ENCODE assay signal across 14 cellular contexts in the genomic region with DNA sequence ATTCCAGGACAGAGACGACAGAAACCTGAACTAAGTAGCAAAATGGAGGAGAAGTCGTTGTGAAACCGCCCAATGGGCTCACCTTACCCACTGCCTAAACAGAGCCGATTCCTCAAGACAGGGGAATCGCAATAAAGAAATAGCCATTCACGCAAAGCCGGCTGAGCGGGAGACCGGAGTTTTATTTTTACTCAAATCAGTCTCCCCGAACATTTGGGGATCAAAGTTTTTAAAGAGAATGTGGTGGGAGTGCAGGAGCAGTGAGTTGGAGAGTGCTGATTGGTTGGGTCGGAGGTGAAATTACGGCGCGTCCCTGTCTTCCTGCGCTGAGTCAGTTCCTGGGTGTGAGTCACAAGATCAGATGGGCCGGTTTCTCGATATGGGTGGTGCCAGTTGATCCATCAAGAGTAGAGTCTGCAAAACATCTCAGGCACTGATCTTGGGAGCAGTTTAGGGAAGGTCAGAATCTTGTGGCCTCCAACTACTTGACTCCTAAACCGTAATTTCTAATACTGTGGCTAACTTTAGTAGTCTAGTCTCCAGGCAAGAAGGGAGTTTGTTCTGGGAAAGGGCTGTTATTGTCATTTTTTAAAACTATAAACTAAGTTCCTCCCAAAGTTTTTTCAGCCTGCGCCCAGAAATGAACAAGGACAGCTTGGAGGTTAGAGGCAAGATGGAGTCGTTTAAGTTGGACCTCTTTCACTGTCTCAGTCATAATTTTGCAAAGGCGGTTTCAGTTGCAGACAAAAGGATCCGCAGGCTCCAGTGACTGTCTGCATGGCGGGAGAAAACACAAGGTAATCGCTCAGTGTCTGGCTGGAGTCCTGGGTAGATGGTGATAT. TPM values are rescaled to one million over a fixed set of nuclear protein-coding genes. Genes with fewer than 3 reads are reported as not detected.
DNase-seq lines count a peak whose midpoint lies in the region; ATAC-seq and TF ChIP-seq lines count a peak whose summit lies in the region.
"Had no signal": no experiment of that assay in that cellular context is flagged by ENCODE, and none has a peak within 500 bp of the region (broad histone marks: within the 10 kb centered on the region; RNA-seq: fewer than 3 reads in every experiment).

No MANE protein-coding gene starts in this region.

- H3K4me3 ChIP-seq in ovary, result no peak overlapping the region
- H3K4me3 ChIP-seq: psoas muscle had no signal

- no peak for TF ChIP-seq CTCF in ovary (IDR thresholded peaks at IDR 0.05)

- DNase-seq in H4 (ENCODE audit: low spot score) (peak; percentile 90), NCI-H226 (peak; percentile 76), ovary (peak; percentile 78 to 89 (median 84)), putamen (ENCODE audit: low spot score) (no peak)
- no peak for DNase-seq in stimulated activated naive CD4-positive, alpha-beta T cell (lab: John Stamatoyannopoulos, UW)
- DNase-seq: amygdala; Caco-2; Karpas-422; midbrain; NCI-H2171 treated with DMSO at 0.1 percent for 48 hours; psoas muscle; stimulated activated CD4-positive, alpha-beta T cell treated with anti-CD3 and anti-CD28 coated beads, Interleukin-4, amount 100 ng/mL, for 24 hours had no signal

- peaks cover 13% of the 10 kb centered on the region for H3K4me1 ChIP-seq in ovary (ENCODE audit: insufficient read depth)
- H3K4me1 ChIP-seq: psoas muscle had no signal

- no peaks in the 10 kb centered on the region for H3K36me3 Mint-ChIP-seq in dendritic cell treated with granulocyte-macrophage colony-stimulating factor and Interleukin-4, amounts not matched to agents 40 ng/mL and 50 ng/mL, for 4 days (ENCODE audit: low read depth)

- peak overlapping the region; percentile 10 for H3K27ac Mint-ChIP-seq in dendritic cell treated with granulocyte-macrophage colony-stimulating factor and Interleukin-4, amounts not matched to agents 40 ng/mL and 50 ng/mL, for 4 days

- no peaks in the 10 kb centered on the region for H3K36me3 ChIP-seq in ovary

- intact Hi-C loops in dendritic cell treated with granulocyte-macrophage colony-stimulating factor and Interleukin-4, amounts not matched to agents 40 ng/mL and 50 ng/mL, for 4 days (cut with micrococcal nuclease), result no loop called here
- intact Hi-C loops in ovary (cut with DNase I), result loop anchor here in 1 of 4 donors (10.0 kb wide), 1 partner anchor 119 kb away; a partner anchor contains a TSS

- H3K9me3 ChIP-seq in ovary, result no peaks in the 10 kb centered on the region
- H3K9me3 ChIP-seq: Caco-2, psoas muscle had no signal

- TF ChIP-seq POLR2A in ovary (IDR thresholded peaks at IDR 0.05), result peak; percentile 60

- 21 to 57% (median 26%) methylated on average over 24 of the region's 24 CpGs for WGBS in ovary, 3 donors

- peak overlapping the region; percentile 23 to 91 for H3K27ac ChIP-seq in ovary
- H3K27ac ChIP-seq: psoas muscle had no signal

- peaks cover 36% of the 10 kb centered on the region for H3K4me1 Mint-ChIP-seq in dendritic cell treated with granulocyte-macrophage colony-stimulating factor and Interleukin-4, amounts not matched to agents 40 ng/mL and 50 ng/mL, for 4 days (ENCODE audit: low read depth)

- no peak for ATAC-seq in GM21360 (IDR thresholded peaks at IDR 0.05; ENCODE audit: unreplicated experiment)
- ATAC-seq: psoas muscle had no signal

- no peaks in the 10 kb centered on the region for H3K9me3 Mint-ChIP-seq in dendritic cell treated with granulocyte-macrophage colony-stimulating factor and Interleukin-4, amounts not matched to agents 40 ng/mL and 50 ng/mL, for 4 days

- peaks cover 1% of the 10 kb centered on the region for H3K27me3 Mint-ChIP-seq in dendritic cell treated with granulocyte-macrophage colony-stimulating factor and Interleukin-4, amounts not matched to agents 40 ng/mL and 50 ng/mL, for 4 days

- no peak overlapping the region for H3K4me3 Mint-ChIP-seq in dendritic cell treated with granulocyte-macrophage colony-stimulating factor and Interleukin-4, amounts not matched to agents 40 ng/mL and 50 ng/mL, for 4 days

- no peak for TF ChIP-seq EP300 in ovary (IDR thresholded peaks at IDR 0.05)

- no peaks in the 10 kb centered on the region for H3K27me3 ChIP-seq in ovary

RNA-seq across cellular contexts. Expression of a gene that starts 34.1 kb away (rescaled TPM):
- not detected in 2 replicates for total RNA-seq in H4 (2014; rRNA removed; shearing (Covaris generic))
- not detected for total RNA-seq in ovary
- not detected for polyA plus RNA-seq in ovary
- total RNA-seq: Caco-2, psoas muscle had no signal
- polyA plus RNA-seq: psoas muscle had no signal

RNA-seq across cellular contexts. Expression of a gene that starts 42.0 kb away (rescaled TPM):
- total RNA-seq in H4 (2014; rRNA removed; shearing (Covaris generic)), result not detected in 2 replicates
- total RNA-seq in ovary, result not detected
- polyA plus RNA-seq in ovary, result not detected
- total RNA-seq: Caco-2, psoas muscle had no signal
- polyA plus RNA-seq: psoas muscle had no signal

Comparison
In these comparisons a context has a peak if more than half of its experiments do, and no peak if none do; other contexts are left out.
1. DNase-seq: peak in H4 (single experiment), NCI-H226 (single experiment) and ovary (5 of 5); none in putamen (single experiment) and stimulated activated naive CD4-positive, alpha-beta T cell (0 of 6).